ENCODE assay signal across 16 cellular contexts in genomic region chr10:89615105-89615504, GRCh38. TPM values are rescaled to one million over a fixed set of nuclear protein-coding genes. Genes with fewer than 3 reads are reported as not detected.
DNase-seq lines count a peak whose midpoint lies in the region; ATAC-seq and TF ChIP-seq lines count a peak whose summit lies in the region.
"Had no signal": no experiment of that assay in that cellular context is flagged by ENCODE, and none has a peak within 500 bp of the region (broad histone marks: within the 10 kb centered on the region; RNA-seq: fewer than 3 reads in every experiment).

No MANE protein-coding gene starts in this region.

- H3K4me1 Mint-ChIP-seq in activated CD4-positive, alpha-beta T cell treated with anti-CD3 and anti-CD28 coated beads, Interleukin-2, amount 10 ng/mL, durations not matched to agents 7 days and 5 days: peaks cover 27% of the 10 kb centered on the region
- peaks cover 27 to 61% (median 32%) of the 10 kb centered on the region in 4 donors for H3K4me1 Mint-ChIP-seq in CD4-positive, alpha-beta memory T cell
- H3K4me1 Mint-ChIP-seq in T-cell: peaks cover 18 to 44% (median 29%) of the 10 kb centered on the region in 3 donors
- H3K4me1 Mint-ChIP-seq in effector memory CD8-positive, alpha-beta T cell (ENCODE audit: low read depth in 2 of 2): peaks cover 7 to 9% of the 10 kb centered on the region in 2 donors

- DNase-seq in activated CD4-positive, alpha-beta T cell treated with anti-CD3 and anti-CD28 coated beads, Interleukin-2, amount 10 ng/mL, durations not matched to agents 7 days and 5 days: no peak
- no peak for DNase-seq in activated CD4-positive, alpha-beta T cell treated with anti-CD3 and anti-CD28 coated beads, Interleukin-2, amount 50 U/mL, for 4 hours
- peak in 4 of 5 donors; percentile 49 to 65 (median 55) for DNase-seq in CD4-positive, alpha-beta memory T cell
- DNase-seq in T-cell (no peak), NCI-H2227 treated with DMSO at 0.1 percent for 48 hours (lab: John Stamatoyannopoulos, UW) (no peak), medulla oblongata (ENCODE audit: extremely low spot score) (no peak)
- DNase-seq in effector memory CD8-positive, alpha-beta T cell: no peak
- DNase-seq: AML-193, Caco-2, DMS79 treated with DMSO at 0.1 percent for 48 hours, GF-D8 had no signal

- no peaks in the 10 kb centered on the region for H3K27me3 ChIP-seq in CD4-positive, alpha-beta memory T cell (ENCODE audit: insufficient read depth, low read length)

- no peaks in the 10 kb centered on the region for H3K36me3 ChIP-seq in CD4-positive, alpha-beta memory T cell (ENCODE audit: insufficient read depth, low read length)

- ATAC-seq in T-cell (replicated peaks in 1 of 4) (peak in 2 of 4 experiments; percentile 41 to 74), SK-N-SH treated with all-trans-retinoic acid at 6 μM for 48 hours (no peak)
- ATAC-seq in effector memory CD8-positive, alpha-beta T cell (replicated peaks): peak; percentile 67
- ATAC-seq: A549, GM23338 had no signal

- no peaks in the 10 kb centered on the region for H3K27me3 Mint-ChIP-seq in activated CD4-positive, alpha-beta T cell treated with anti-CD3 and anti-CD28 coated beads, Interleukin-2, amount 10 ng/mL, durations not matched to agents 7 days and 5 days
- no peaks in the 10 kb centered on the region for H3K27me3 Mint-ChIP-seq in CD4-positive, alpha-beta memory T cell
- no peaks in the 10 kb centered on the region for H3K27me3 Mint-ChIP-seq in T-cell
- no peaks in the 10 kb centered on the region for H3K27me3 Mint-ChIP-seq in effector memory CD8-positive, alpha-beta T cell

- POLR2A ChIA-PET in activated CD4-positive, alpha-beta T cell treated with anti-CD3 and anti-CD28 coated beads, Interleukin-2, amount 10 ng/mL, durations not matched to agents 7 days and 5 days (lab: Charles Lee): interaction anchor here (0.6 kb wide), 1 partner anchor 47 kb away, joined by 4 read pairs; no protein-coding TSS in a partner anchor
- POLR2A ChIA-PET in CD4-positive, alpha-beta memory T cell (lab: Charles Lee; ENCODE audit: partially characterized antibody): interaction anchor here (0.8 to 1.1 kb wide), 5 partner anchors 8 to 314 kb away, joined by 3 to 7 read pairs (median 4); partner anchors contain the start of genes IFIT2, IFIT5 and KIF20B
- POLR2A ChIA-PET in T-cell (lab: Charles Lee): interaction anchor here in 1 of 2 donors (0.6 to 0.8 kb wide), 2 partner anchors 86 to 394 kb away, joined by 4 to 5 read pairs; partner anchors contain the start of gene KIF20B

- H3K27ac ChIP-seq in CD4-positive, alpha-beta memory T cell (ENCODE audit: low read depth, low read length): no peak overlapping the region
- H3K27ac ChIP-seq: 22Rv1, A549, C4-2B had no signal

- H3K9me3 ChIP-seq in CD4-positive, alpha-beta memory T cell (ENCODE audit: control insufficient read depth in 1 of 2, low read length in 2 of 2): no peaks in the 10 kb centered on the region
- H3K9me3 ChIP-seq: A549 had no signal

- peaks cover 6% of the 10 kb centered on the region for H3K9me3 Mint-ChIP-seq in activated CD4-positive, alpha-beta T cell treated with anti-CD3 and anti-CD28 coated beads, Interleukin-2, amount 10 ng/mL, durations not matched to agents 7 days and 5 days
- H3K9me3 Mint-ChIP-seq in CD4-positive, alpha-beta memory T cell: peaks cover 0 to 13% (median 7%) of the 10 kb centered on the region in 8 donors
- peaks cover 0 to 6% (median 6%) of the 10 kb centered on the region in 3 donors for H3K9me3 Mint-ChIP-seq in T-cell
- peaks cover 0 to 5% of the 10 kb centered on the region in 2 donors for H3K9me3 Mint-ChIP-seq in effector memory CD8-positive, alpha-beta T cell

- H3K36me3 Mint-ChIP-seq in activated CD4-positive, alpha-beta T cell treated with anti-CD3 and anti-CD28 coated beads, Interleukin-2, amount 10 ng/mL, durations not matched to agents 7 days and 5 days (ENCODE audit: low read depth): peaks cover 11% of the 10 kb centered on the region
- peaks cover 5 to 6% of the 10 kb centered on the region in 2 donors for H3K36me3 Mint-ChIP-seq in CD4-positive, alpha-beta memory T cell
- H3K36me3 Mint-ChIP-seq in T-cell: peaks cover 8% of the 10 kb centered on the region
- H3K36me3 Mint-ChIP-seq in effector memory CD8-positive, alpha-beta T cell (ENCODE audit: insufficient read depth): no peaks in the 10 kb centered on the region

- intact Hi-C loops in CD4-positive, alpha-beta memory T cell (cut with micrococcal nuclease): loop anchor here (2.0 kb wide), 1 partner anchor 30 kb away; the partner anchor contains the start of gene PANK1

- no peak overlapping the region for H3K4me3 ChIP-seq in CD4-positive, alpha-beta memory T cell (ENCODE audit: low read length in 2 of 2)
- H3K4me3 ChIP-seq: A549, GM23338 had no signal

- CTCF ChIA-PET in activated CD4-positive, alpha-beta T cell treated with anti-CD3 and anti-CD28 coated beads, Interleukin-2, amount 10 ng/mL, durations not matched to agents 7 days and 5 days (lab: Charles Lee): no interaction called here
- CTCF ChIA-PET in CD4-positive, alpha-beta memory T cell (lab: Charles Lee; ENCODE audit: partially characterized antibody): interaction anchor here (1.0 to 1.7 kb wide), 3 partner anchors 9 to 29 kb away, joined by 3 to 4 read pairs (median 4); no protein-coding TSS in a partner anchor
- CTCF ChIA-PET in T-cell (lab: Charles Lee): no interaction called here

- H3K4me3 Mint-ChIP-seq in activated CD4-positive, alpha-beta T cell treated with anti-CD3 and anti-CD28 coated beads, Interleukin-2, amount 10 ng/mL, durations not matched to agents 7 days and 5 days: no peak overlapping the region
- peak overlapping the region in 7 of 8 donors; percentile 18 to 80 (median 71) for H3K4me3 Mint-ChIP-seq in CD4-positive, alpha-beta memory T cell
- H3K4me3 Mint-ChIP-seq in T-cell: peak overlapping the region in 1 of 3 donors; percentile 26
- H3K4me3 Mint-ChIP-seq in effector memory CD8-positive, alpha-beta T cell: peak overlapping the region in 1 of 2 donors; percentile 1
- H3K4me3 Mint-ChIP-seq: GM23338 had no signal

- peaks cover 39% of the 10 kb centered on the region for H3K4me1 ChIP-seq in CD4-positive, alpha-beta memory T cell (ENCODE audit: insufficient read depth, low read length)
- H3K4me1 ChIP-seq: A549 had no signal

- peak overlapping the region; percentile 58 for H3K27ac Mint-ChIP-seq in activated CD4-positive, alpha-beta T cell treated with anti-CD3 and anti-CD28 coated beads, Interleukin-2, amount 10 ng/mL, durations not matched to agents 7 days and 5 days
- H3K27ac Mint-ChIP-seq in CD4-positive, alpha-beta memory T cell: peak overlapping the region; percentile 52 to 94 (median 73)
- H3K27ac Mint-ChIP-seq in T-cell: peak overlapping the region; percentile 57 to 71
- peak overlapping the region; percentile 17 to 36 for H3K27ac Mint-ChIP-seq in effector memory CD8-positive, alpha-beta T cell
- H3K27ac Mint-ChIP-seq: GM23338 had no signal

TF ChIP-seq in SK-N-SH treated with all-trans-retinoic acid at 6 μM for 48 hours, 23 proteins besides CTCF, POLR2A, EP300 and RAD21:
- TF ChIP-seq BACH2 (CRISPR knock-in tag; IDR thresholded peaks at IDR 0.05; ENCODE audit: borderline replicate concordance): no peak
- TF ChIP-seq SNAI2 (CRISPR knock-in tag; IDR thresholded peaks at IDR 0.05): no peak
- no peak for TF ChIP-seq ZFP3 (CRISPR knock-in tag; IDR thresholded peaks at IDR 0.05)
- TF ChIP-seq, protein P1, sequence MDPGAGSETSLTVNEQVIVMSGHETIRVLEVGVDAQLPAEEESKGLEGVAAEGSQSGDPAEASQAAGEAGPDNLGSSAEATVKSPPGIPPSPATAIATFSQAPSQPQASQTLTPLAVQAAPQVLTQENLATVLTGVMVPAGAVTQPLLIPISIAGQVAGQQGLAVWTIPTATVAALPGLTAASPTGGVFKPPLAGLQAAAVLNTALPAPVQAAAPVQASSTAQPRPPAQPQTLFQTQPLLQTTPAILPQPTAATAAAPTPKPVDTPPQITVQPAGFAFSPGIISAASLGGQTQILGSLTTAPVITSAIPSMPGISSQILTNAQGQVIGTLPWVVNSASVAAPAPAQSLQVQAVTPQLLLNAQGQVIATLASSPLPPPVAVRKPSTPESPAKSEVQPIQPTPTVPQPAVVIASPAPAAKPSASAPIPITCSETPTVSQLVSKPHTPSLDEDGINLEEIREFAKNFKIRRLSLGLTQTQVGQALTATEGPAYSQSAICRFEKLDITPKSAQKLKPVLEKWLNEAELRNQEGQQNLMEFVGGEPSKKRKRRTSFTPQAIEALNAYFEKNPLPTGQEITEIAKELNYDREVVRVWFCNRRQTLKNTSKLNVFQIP (CRISPR knock-in tag; IDR thresholded peaks at IDR 0.05; ENCODE audit: borderline replicate concordance, low read depth): no peak
- no peak for TF ChIP-seq ESRRG (CRISPR knock-in tag; IDR thresholded peaks at IDR 0.05)
- TF ChIP-seq ZNF565 (CRISPR knock-in tag; conservative IDR thresholded peaks at IDR 0.05; ENCODE audit: low read depth): no peak
- TF ChIP-seq TOX (CRISPR knock-in tag; IDR thresholded peaks at IDR 0.05; ENCODE audit: borderline replicate concordance): no peak
- TF ChIP-seq RARB (CRISPR knock-in tag; IDR thresholded peaks at IDR 0.05): no peak
- no peak for TF ChIP-seq CSDC2 (CRISPR knock-in tag; IDR thresholded peaks at IDR 0.05)
- TF ChIP-seq PPARA (CRISPR knock-in tag; IDR thresholded peaks at IDR 0.05; ENCODE audit: borderline replicate concordance): no peak
- TF ChIP-seq ZFP30 (CRISPR knock-in tag; IDR thresholded peaks at IDR 0.05): no peak
- no peak for TF ChIP-seq TCF4 (CRISPR knock-in tag; IDR thresholded peaks at IDR 0.05; ENCODE audit: borderline replicate concordance)
- no peak for TF ChIP-seq PATZ1 (CRISPR knock-in tag; IDR thresholded peaks at IDR 0.05; ENCODE audit: borderline replicate concordance)

RNA-seq across cellular contexts. Expression of gene PANK1, which starts 29.9 kb away (rescaled TPM):
- 1 to 10 TPM; 6.4 to 7.1 TPM for total RNA-seq in activated CD4-positive, alpha-beta T cell treated with anti-CD3 and anti-CD28 coated beads, Interleukin-2, amount 10 ng/mL, durations not matched to agents 7 days and 5 days
- 1 to 10 TPM; 4.3 to 4.5 TPM for total RNA-seq in CD4-positive, alpha-beta memory T cell
- polyA plus RNA-seq in CD4-positive, alpha-beta memory T cell: 1 to 10 TPM; 1.6 to 1.9 TPM
- total RNA-seq in T-cell: 1 to 10 TPM; 1.4 to 2.0 (median 1.8) TPM

Comparison
In these comparisons a context has a peak if more than half of its experiments do, and no peak if none do; other contexts are left out.
1. DNase-seq: peak in CD4-positive, alpha-beta memory T cell (4 of 5); none in activated CD4-positive, alpha-beta T cell treated with anti-CD3 and anti-CD28 coated beads, Interleukin-2, amount 10 ng/mL, durations not matched to agents 7 days and 5 days (single experiment), activated CD4-positive, alpha-beta T cell treated with anti-CD3 and anti-CD28 coated beads, Interleukin-2, amount 50 U/mL, for 4 hours (0 of 2), T-cell (0 of 34), effector memory CD8-positive, alpha-beta T cell (0 of 3), NCI-H2227 treated with DMSO at 0.1 percent for 48 hours (single experiment) and medulla oblongata (single experiment).
2. Peak in every context shown above with its lines, with median percentiles within 50 percentile points of each other: H3K27ac Mint-ChIP-seq.